Comparison of ENCODE assay signal across 8 cellular contexts in the genomic region with DNA sequence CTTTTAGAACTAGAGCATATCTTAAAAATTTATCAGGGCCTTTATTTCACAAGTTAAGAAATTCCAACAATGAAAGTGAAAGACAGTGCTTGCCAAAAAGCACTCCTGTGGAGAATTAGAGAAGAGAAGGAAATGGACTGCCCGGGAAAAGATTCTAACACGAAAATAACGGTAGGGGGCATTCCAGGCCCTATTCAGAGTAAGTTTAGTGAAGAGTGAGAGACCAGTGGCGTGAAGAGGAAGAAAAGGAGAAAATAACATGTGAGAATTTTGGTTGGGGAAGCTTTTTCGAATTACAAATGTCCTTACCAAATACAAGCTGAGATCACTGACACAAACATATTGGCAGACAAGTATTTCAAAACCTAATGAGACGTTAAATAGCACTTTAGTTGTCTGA. TPM values are rescaled to one million over a fixed set of nuclear protein-coding genes. Genes with fewer than 3 reads are reported as not detected.
A peak's percentile ranks its signal among the peaks of the same experiment; 100 is the strongest.
DNase-seq lines count a peak whose midpoint lies in the region; ATAC-seq and TF ChIP-seq lines count a peak whose summit lies in the region.

No MANE protein-coding gene starts in this region.

- in situ Hi-C loops in astrocyte of the spinal cord (cut with HindIII; ENCODE audit: low sequenced_read_pairs) = no loop called here

- peaks cover 7% of the 10 kb centered on the region for H3K36me3 Mint-ChIP-seq in natural killer cell
- no peaks in the 10 kb centered on the region for H3K36me3 Mint-ChIP-seq in natural killer cell treated with Interleukin-12 subunit alpha and Interleukin-12 subunit beta and Interleukin-15 and Interleukin-18, amount 100 ng/mL, for 72 hours

- H3K4me1 ChIP-seq in uterus = no peaks in the 10 kb centered on the region

- no peak overlapping the region for H3K4me3 Mint-ChIP-seq in natural killer cell
- H3K4me3 Mint-ChIP-seq in natural killer cell treated with Interleukin-12 subunit alpha and Interleukin-12 subunit beta and Interleukin-15 and Interleukin-18, amount 100 ng/mL, for 72 hours = no peak overlapping the region

- no peaks in the 10 kb centered on the region for H3K9me3 Mint-ChIP-seq in natural killer cell
- H3K9me3 Mint-ChIP-seq in natural killer cell treated with Interleukin-12 subunit alpha and Interleukin-12 subunit beta and Interleukin-15 and Interleukin-18, amount 100 ng/mL, for 72 hours = no peaks in the 10 kb centered on the region

- TF ChIP-seq POLR2A in uterus (IDR thresholded peaks at IDR 0.05) = no peak

- no peaks in the 10 kb centered on the region for H3K27me3 ChIP-seq in uterus

- H3K27ac ChIP-seq in uterus = no peak overlapping the region

- intact Hi-C loops in natural killer cell (cut with micrococcal nuclease) (no loop called here), uterus (cut with DNase I; ENCODE audit: low total_unique reads) (no loop called here)

- no peaks in the 10 kb centered on the region for H3K27me3 Mint-ChIP-seq in natural killer cell (ENCODE audit: low read depth in 2 of 2)
- no peaks in the 10 kb centered on the region for H3K27me3 Mint-ChIP-seq in natural killer cell treated with Interleukin-12 subunit alpha and Interleukin-12 subunit beta and Interleukin-15 and Interleukin-18, amount 100 ng/mL, for 72 hours

- H3K4me1 Mint-ChIP-seq in natural killer cell = peaks cover 5 to 6% of the 10 kb centered on the region in 2 donors
- peaks cover 4 to 6% of the 10 kb centered on the region in 2 donors for H3K4me1 Mint-ChIP-seq in natural killer cell treated with Interleukin-12 subunit alpha and Interleukin-12 subunit beta and Interleukin-15 and Interleukin-18, amount 100 ng/mL, for 72 hours (ENCODE audit: low read depth in 2 of 2)

- no peaks in the 10 kb centered on the region for H3K36me3 ChIP-seq in uterus

- DNase-seq in natural killer cell = no peak
- no peak for DNase-seq in natural killer cell treated with Interleukin-12 subunit alpha and Interleukin-12 subunit beta and Interleukin-15 and Interleukin-18, amount 100 ng/mL, for 72 hours (ENCODE audit: low spot score)
- peak; percentile 72 for DNase-seq in astrocyte of the spinal cord (ENCODE audit: low read depth, low spot score)
- peak; percentile 60 for DNase-seq in islet precursor cell
- no peak for DNase-seq in stimulated activated naive CD4-positive, alpha-beta T cell (lab: John Stamatoyannopoulos, UW)
- no peak for DNase-seq in uterus
- no peak for DNase-seq in DMS153 (lab: John Stamatoyannopoulos, UW)

- no peaks in the 10 kb centered on the region for H3K9me3 ChIP-seq in uterus

- H3K27ac Mint-ChIP-seq in natural killer cell = peak overlapping the region; percentile 1 to 29
- peak overlapping the region in 1 of 2 donors; percentile 6 for H3K27ac Mint-ChIP-seq in natural killer cell treated with Interleukin-12 subunit alpha and Interleukin-12 subunit beta and Interleukin-15 and Interleukin-18, amount 100 ng/mL, for 72 hours

- no peak for ATAC-seq in natural killer cell
- no peak for ATAC-seq in natural killer cell treated with Interleukin-12 subunit alpha and Interleukin-12 subunit beta and Interleukin-15 and Interleukin-18, amount 100 ng/mL, for 72 hours
- no peak for ATAC-seq in HG03175 (IDR thresholded peaks at IDR 0.05; ENCODE audit: unreplicated experiment)

- no peak overlapping the region for H3K4me3 ChIP-seq in astrocyte of the spinal cord (ENCODE audit: low read depth, low read length)
- H3K4me3 ChIP-seq in uterus = no peak overlapping the region

- TF ChIP-seq CTCF in natural killer cell (IDR thresholded peaks at IDR 0.05) (no peak), astrocyte of the spinal cord (IDR thresholded peaks at IDR 0.05; ENCODE audit: low read depth, low read length) (peak; percentile 53), uterus (IDR thresholded peaks at IDR 0.05) (peak in 2 of 4 experiments; percentile 6 to 23)

RNA-seq across cellular contexts. Expression of a gene that starts 38.4 kb away (rescaled TPM):
- total RNA-seq in natural killer cell (100 to 1,000 TPM; 163 to 187 (median 180) TPM), uterus (100 to 1,000 TPM in 1 of 4 donors, 10 to 100 TPM in 3; 36.7 to 107 (median 56.3) TPM)
- total RNA-seq in natural killer cell treated with Interleukin-12 subunit alpha and Interleukin-12 subunit beta and Interleukin-15 and Interleukin-18, amount 100 ng/mL, for 72 hours = 100 to 1,000 TPM; 104 to 132 TPM

Comparison
In these comparisons a context has a peak if more than half of its experiments do, and no peak if none do; other contexts are left out.
1. DNase-seq: peak in astrocyte of the spinal cord (single experiment) and islet precursor cell (single experiment); none in natural killer cell (single experiment), natural killer cell treated with Interleukin-12 subunit alpha and Interleukin-12 subunit beta and Interleukin-15 and Interleukin-18, amount 100 ng/mL, for 72 hours (single experiment), stimulated activated naive CD4-positive, alpha-beta T cell (0 of 6), uterus (0 of 2) and DMS153 (single experiment).